In the genomic region with DNA sequence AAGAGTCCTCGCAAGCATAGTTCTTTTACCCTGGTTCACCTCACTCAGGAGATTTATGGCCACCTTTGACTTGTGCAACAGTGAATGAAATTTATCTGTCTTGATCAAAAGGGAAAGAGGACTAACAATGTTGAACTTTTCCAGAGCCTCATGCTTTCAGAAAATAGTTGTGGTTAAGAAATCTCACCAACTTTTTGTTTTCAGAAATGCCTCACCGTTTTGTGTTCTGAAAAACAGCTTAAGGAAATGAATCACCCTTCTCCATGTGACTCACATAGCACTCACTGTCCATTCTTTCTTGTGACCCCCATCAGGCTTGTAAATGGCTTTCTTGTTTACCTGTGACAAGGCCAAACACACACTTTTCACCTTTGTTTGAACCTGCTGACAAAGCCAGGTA, we compare ENCODE assay signal across 8 cellular contexts.
DNase-seq lines count a peak whose midpoint lies in the region; ATAC-seq and TF ChIP-seq lines count a peak whose summit lies in the region.

No MANE protein-coding gene starts in this region.

- H3K4me1 ChIP-seq in vagina: peaks cover 9% of the 10 kb centered on the region

- intact Hi-C loops in vagina (cut with DNase I): loop anchor here (5.0 kb wide), 1 partner anchor 177 kb away; no protein-coding TSS in a partner anchor

- H3K27me3 ChIP-seq in vagina: no peaks in the 10 kb centered on the region

- H3K4me3 ChIP-seq in cardiac fibroblast (replicated peaks in 1 of 2; ENCODE audit: low read depth in 2 of 2, low read length in 2 of 2) (no peak overlapping the region), skeletal muscle cell (ENCODE audit: low read depth, low read length) (no peak overlapping the region), vagina (no peak overlapping the region)

- peak; percentile 68 for ATAC-seq in GM19463 (IDR thresholded peaks at IDR 0.05; ENCODE audit: unreplicated experiment)

- DNase-seq in AG08395 (ENCODE audit: low spot score) (peak; percentile 88), HPDE6-E6E7 (ENCODE audit: extremely low spot score) (peak; percentile 76), cardiac fibroblast (ENCODE audit: low read depth in 2 of 2) (peak; percentile 91 to 98), skeletal muscle cell (ENCODE audit: low read depth) (peak; percentile 81), KBM-7 (no peak), vagina (ENCODE audit: extremely low spot score in 2 of 2) (no peak), superior temporal gyrus (ENCODE audit: extremely low spot score) (no peak)

- H3K36me3 ChIP-seq in vagina: no peaks in the 10 kb centered on the region

- no peak overlapping the region for H3K27ac ChIP-seq in vagina

- in situ Hi-C loops in KBM-7 (cut with MboI; ENCODE audit: low pct_unique_long_range_greater_than_20kb, low sequenced_read_pairs): loop anchor here (25.0 kb wide), 1 partner anchor 182 kb away; no protein-coding TSS in a partner anchor

- TF ChIP-seq POLR2A in vagina (IDR thresholded peaks at IDR 0.05): no peak

- no peaks in the 10 kb centered on the region for H3K9me3 ChIP-seq in vagina

- no peak for TF ChIP-seq CTCF in cardiac fibroblast (IDR thresholded peaks at IDR 0.05; ENCODE audit: low read depth, low read length)
- no peak for TF ChIP-seq CTCF in vagina (IDR thresholded peaks at IDR 0.05)

Comparison
In these comparisons a context has a peak if more than half of its experiments do, and no peak if none do; other contexts are left out.
1. DNase-seq: peak in AG08395 (single experiment), HPDE6-E6E7 (single experiment), cardiac fibroblast (2 of 2) and skeletal muscle cell (single experiment); none in KBM-7 (single experiment), vagina (0 of 2) and superior temporal gyrus (single experiment).